In genomic region chr13:27039171-27039701, GRCh38 we compare ENCODE assay signal across 16 cellular contexts.
"Had no signal": no experiment of that assay in that cellular context is flagged by ENCODE, and none has a peak within 500 bp of the region (broad histone marks: within the 10 kb centered on the region; RNA-seq: fewer than 3 reads in every experiment).

No MANE protein-coding gene starts in this region.

- DNase-seq: activated CD4-positive, alpha-beta T cell treated with anti-CD3 and anti-CD28 coated beads for 36 hours; activated naive CD4-positive, alpha-beta T cell treated with anti-CD3 and anti-CD28 coated beads for 36 hours; activated T-cell treated with anti-CD3 and anti-CD28 coated beads for 4 hours; caudate nucleus; effector memory CD8-positive, alpha-beta T cell; hippocampal formation; kidney glomerular epithelial cell; naive B cell; small intestine; stimulated activated naive CD4-positive, alpha-beta T cell; WERI-Rb-1 had no signal

- H3K4me3 Mint-ChIP-seq: activated CD4-positive, alpha-beta T cell treated with anti-CD3 and anti-CD28 coated beads for 36 hours; activated naive CD4-positive, alpha-beta T cell treated with anti-CD3 and anti-CD28 coated beads for 36 hours; activated T-helper 17 cell treated with anti-CD3 and anti-CD28 coated beads, Interleukin-2, amount 50 U/mL, for 72 hours; effector memory CD8-positive, alpha-beta T cell; naive B cell had no signal

- H3K36me3 Mint-ChIP-seq: mesothelial cell of epicardium had no signal

- H3K27ac ChIP-seq: epithelial cell of prostate, right atrium auricular region, suprapubic skin, WERI-Rb-1 had no signal

- H3K36me3 ChIP-seq: right atrium auricular region, suprapubic skin, WERI-Rb-1 had no signal

- H3K4me3 ChIP-seq: right atrium auricular region, suprapubic skin had no signal

- H3K27me3 ChIP-seq: right atrium auricular region, suprapubic skin had no signal

- H3K9me3 ChIP-seq: right atrium auricular region, suprapubic skin had no signal

- H3K9me3 Mint-ChIP-seq: activated naive CD4-positive, alpha-beta T cell treated with anti-CD3 and anti-CD28 coated beads for 36 hours; activated T-helper 17 cell treated with anti-CD3 and anti-CD28 coated beads, Interleukin-2, amount 50 U/mL, for 72 hours; effector memory CD8-positive, alpha-beta T cell; mesothelial cell of epicardium; naive B cell had no signal

- H3K27ac Mint-ChIP-seq: activated CD4-positive, alpha-beta T cell treated with anti-CD3 and anti-CD28 coated beads for 36 hours; activated naive CD4-positive, alpha-beta T cell treated with anti-CD3 and anti-CD28 coated beads for 36 hours; activated T-helper 17 cell treated with anti-CD3 and anti-CD28 coated beads, Interleukin-2, amount 50 U/mL, for 72 hours; effector memory CD8-positive, alpha-beta T cell; mesothelial cell of epicardium; naive B cell had no signal
